In genomic region chrX:124388562-124388961, GRCh38 we compare ENCODE assay signal across 7 cellular contexts. TPM values are rescaled to one million over a fixed set of nuclear protein-coding genes. Genes with fewer than 3 reads are reported as not detected.
A peak's percentile ranks its signal among the peaks of the same experiment; 100 is the strongest.
DNase-seq lines count a peak whose midpoint lies in the region; ATAC-seq, FAIRE-seq and TF ChIP-seq lines count a peak whose summit lies in the region.

No MANE protein-coding gene starts in this region.

- peaks cover 58% of the 10 kb centered on the region for H3K27me3 ChIP-seq in WERI-Rb-1 (ENCODE audit: insufficient read depth, low read depth, severe bottlenecking)
- no peaks in the 10 kb centered on the region for H3K27me3 ChIP-seq in mammary epithelial cell (ENCODE audit: insufficient read depth, low read length)

- peak; percentile 42 for FAIRE-seq in GM12892 (lab: Jason Lieb, UNC)

- H3K4me2 ChIP-seq in mammary epithelial cell (ENCODE audit: insufficient read depth, low read depth, low read length): no peak overlapping the region

- no peak overlapping the region for H2AFZ ChIP-seq in mammary epithelial cell (ENCODE audit: low read depth, low read length)

- in situ Hi-C loops in mammary epithelial cell (cut with MboI; ENCODE audit: low sequenced_read_pairs in 2 of 2): loop anchor here in 1 of 2 donors (25.0 kb wide), 1 partner anchor 176 kb away; no protein-coding TSS in a partner anchor

- H3K4me3 ChIP-seq in WERI-Rb-1 (ENCODE audit: low read depth, low read length): no peak overlapping the region
- H3K4me3 ChIP-seq in mammary epithelial cell (replicated peaks in 1 of 3; ENCODE audit: insufficient read depth in 1 of 3, low read depth in 2 of 3, low read length in 3 of 3): no peak overlapping the region

- CTCF ChIA-PET in mammary epithelial cell (lab: Charles Lee; ENCODE audit: low non-redundant PET): interaction anchor here (0.5 kb wide), 1 partner anchor 12 kb away, joined by 3 read pairs; no protein-coding TSS in a partner anchor

- dilution Hi-C loops in mammary epithelial cell (cut with HindIII; ENCODE audit: low sequenced_read_pairs): no loop called here

- 0% methylated on average over 2 of the region's 2 CpGs for WGBS in mammary epithelial cell (ENCODE audit: low coverage, missing lambda C conversion rate)

- H3K27ac ChIP-seq in WERI-Rb-1 (no peak overlapping the region), mammary epithelial cell (ENCODE audit: insufficient read depth, low read depth, low read length) (no peak overlapping the region)

- TF ChIP-seq CTCF in WERI-Rb-1 (IDR thresholded peaks at IDR 0.05; ENCODE audit: low read depth, low read length) (peak; percentile 68), mammary epithelial cell (conservative IDR thresholded peaks at IDR 0.05 in 1 of 2, IDR thresholded peaks at IDR 0.05 in 1 of 2; ENCODE audit: extremely low read depth in 1 of 2, insufficient read depth in 1 of 2, low read depth in 1 of 2, low read length in 2 of 2) (peak; percentile 59 to 77)

- ATAC-seq in HG02798 (IDR thresholded peaks at IDR 0.05; ENCODE audit: poor library complexity, unreplicated experiment): peak; percentile 75

- DNase-seq in GM12892 (ENCODE audit: insufficient read length) (no peak), NCI-H2107 treated with DMSO at 0.1 percent for 48 hours (lab: John Stamatoyannopoulos, UW; ENCODE audit: unreplicated experiment) (peak; percentile 11), WERI-Rb-1 (peak; percentile 34), mammary epithelial cell (peak; percentile 31), kidney tubule cell (ENCODE audit: low spot score) (peak; percentile 65)
- DNase-seq in stimulated activated CD4-positive, alpha-beta T cell treated with anti-CD3 and anti-CD28 coated beads, TNF-alpha, amount 100 ng/mL, for 24 hours (ENCODE audit: low read depth in 3 of 3): peak; percentile 28 to 38 (median 31)

- H3K36me3 ChIP-seq in WERI-Rb-1: no peaks in the 10 kb centered on the region
- H3K36me3 ChIP-seq in mammary epithelial cell (ENCODE audit: insufficient read depth, low read length): no peaks in the 10 kb centered on the region

- H3K4me1 ChIP-seq in mammary epithelial cell (ENCODE audit: insufficient read depth, low read length): no peaks in the 10 kb centered on the region

- no peaks in the 10 kb centered on the region for H4K20me1 ChIP-seq in mammary epithelial cell (ENCODE audit: insufficient read depth, low read length)

- H3K9me3 ChIP-seq in WERI-Rb-1 (ENCODE audit: severe bottlenecking): no peaks in the 10 kb centered on the region
- no peaks in the 10 kb centered on the region for H3K9me3 ChIP-seq in mammary epithelial cell (replicated peaks; ENCODE audit: insufficient read depth, low read length)

- no peak overlapping the region for H3K9ac ChIP-seq in mammary epithelial cell (ENCODE audit: insufficient read depth, low read length)

- TF ChIP-seq POLR2A in GM12892 (IDR thresholded peaks at IDR 0.05; ENCODE audit: low read depth, low read length): no peak

- intact Hi-C loops in mammary epithelial cell (cut with micrococcal nuclease): loop anchor here (1.0 to 10.0 kb wide), 4 partner anchors 18 to 743 kb away; no protein-coding TSS in a partner anchor

- no peaks in the 10 kb centered on the region for H3K79me2 ChIP-seq in mammary epithelial cell (ENCODE audit: insufficient read depth, low read length)

- BruUV-seq in mammary epithelial cell (replicated peaks; lab: Mats Ljungman, UMichigan): no TSS peak

RNA-seq across cellular contexts. Expression of gene SH2D1A, which starts 42.2 kb away (rescaled TPM):
- 0.49 TPM for polyA plus RNA-seq in GM12892 (2012; ENCODE audit: missing spikeins)
- not detected for total RNA-seq in mammary epithelial cell
- 0.03 TPM for polyA plus RNA-seq in mammary epithelial cell
- polyA minus RNA-seq in mammary epithelial cell: not detected

RNA-seq across cellular contexts. Expression of gene TEX13D, which starts 56.1 kb away (rescaled TPM):
- 0.42 TPM for polyA plus RNA-seq in GM12892 (2012; ENCODE audit: missing spikeins)
- total RNA-seq in mammary epithelial cell: not detected
- not detected for polyA plus RNA-seq in mammary epithelial cell
- not detected for polyA minus RNA-seq in mammary epithelial cell
